8 cellular contexts compared by ENCODE assay signal in the genomic region with DNA sequence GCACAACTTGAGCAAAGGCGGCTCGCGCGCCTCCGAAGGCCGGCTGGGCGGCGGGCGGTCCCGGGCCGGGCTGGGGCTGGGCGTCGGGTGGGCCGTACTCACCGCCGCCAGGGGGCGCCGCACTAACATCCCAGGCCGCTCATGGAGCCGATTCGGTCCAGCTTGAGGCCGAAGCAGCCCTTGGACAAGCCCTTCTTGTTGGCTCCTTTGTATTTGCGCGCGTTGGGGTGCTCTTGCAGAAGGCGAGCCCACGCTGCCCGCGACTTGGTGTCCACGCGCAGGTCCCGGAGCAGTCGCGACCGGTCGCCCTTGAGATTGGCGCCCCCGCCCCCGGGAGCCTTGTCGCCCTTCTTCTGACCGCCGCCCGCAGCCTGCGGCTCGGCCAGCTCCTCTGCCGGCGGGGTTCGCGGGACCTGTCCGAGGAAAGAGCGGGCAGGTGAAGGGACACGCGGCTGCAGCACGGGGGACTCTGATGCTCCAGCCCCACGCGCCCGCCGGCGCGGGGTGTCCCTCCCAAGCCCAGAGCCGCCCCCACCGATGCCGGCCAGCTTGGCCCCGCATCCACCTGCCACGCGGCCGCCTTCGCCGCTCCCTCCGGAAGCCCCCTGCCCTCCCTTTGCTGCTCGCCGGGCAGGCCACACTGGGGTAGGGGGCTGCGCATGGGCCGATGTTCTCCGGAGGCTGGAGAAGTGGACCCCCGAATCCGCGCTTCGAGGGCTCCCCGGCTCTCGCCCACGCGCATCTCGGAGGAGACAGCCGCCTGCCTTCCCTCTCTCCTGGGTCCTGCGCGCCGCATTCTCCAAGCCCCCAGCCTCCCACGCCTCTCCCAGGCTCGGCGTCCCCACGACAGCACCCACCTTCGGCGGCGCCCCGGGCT. TPM values are rescaled to one million over a fixed set of nuclear protein-coding genes. Genes with fewer than 3 reads are reported as not detected.
DNase-seq lines count a peak whose midpoint lies in the region; ATAC-seq and TF ChIP-seq lines count a peak whose summit lies in the region.

No MANE protein-coding gene starts in this region.

- intact Hi-C loops in left cardiac atrium (cut with DNase I) (loop anchor here (1.0 to 5.0 kb wide), 4 partner anchors 216 to 402 kb away; no protein-coding TSS in a partner anchor), posterior cingulate gyrus (cut with DNase I) (loop anchor here (1.0 to 5.0 kb wide), 3 partner anchors 217 to 517 kb away; no protein-coding TSS in a partner anchor)

- DNase-seq in NCI-H2029 (lab: John Stamatoyannopoulos, UW) (peak; percentile 53), NCI-H2029 treated with DMSO at 0.1 percent for 48 hours (lab: John Stamatoyannopoulos, UW) (no peak), T-helper 1 cell (peak; percentile 40 to 60 (median 48)), amniotic epithelial cell (ENCODE audit: low read depth) (peak; percentile 80), left cardiac atrium (peak; percentile 88), posterior cingulate gyrus (peak; percentile 58 to 96 (median 78)), tibial nerve (ENCODE audit: low spot score in 2 of 2) (peak; percentile 64 to 81)

- TF ChIP-seq POLR2A in tibial nerve (IDR thresholded peaks at IDR 0.05), result no peak

- WGBS in tibial nerve, 2 donors, result 1% methylated on average over 17 to 53 of the region's 96 CpGs

- peaks cover 0 to 27% (median 17%) of the 10 kb centered on the region in 4 donors for H3K4me1 ChIP-seq in tibial nerve

- H3K27ac ChIP-seq in tibial nerve, result no peak overlapping the region

- H3K4me3 ChIP-seq in tibial nerve, result peak overlapping the region; percentile 13 to 45 (median 26)

- peak; percentile 70 for TF ChIP-seq CTCF in LNCAP (IDR thresholded peaks at IDR 0.05)
- peak; percentile 85 to 97 (median 91) for TF ChIP-seq CTCF in tibial nerve (IDR thresholded peaks at IDR 0.05)

- H3K9me3 ChIP-seq in tibial nerve, result no peaks in the 10 kb centered on the region

- peaks cover 0 to 74% of the 10 kb centered on the region in 2 donors for H3K27me3 ChIP-seq in tibial nerve

- H3K36me3 ChIP-seq in tibial nerve, result no peaks in the 10 kb centered on the region

- no peak for TF ChIP-seq EP300 in tibial nerve (IDR thresholded peaks at IDR 0.05)

- peak; percentile 92 to 95 for ATAC-seq in left cardiac atrium

RNA-seq across cellular contexts. Expression of gene NPPC, which starts 0.7 kb away (rescaled TPM):
- total RNA-seq in left cardiac atrium, result 1 to 10 TPM; 3.7 to 7.2 TPM
- not detected for total RNA-seq in tibial nerve

RNA-seq across cellular contexts. Expression of gene DIS3L2, which starts 36.0 kb away (rescaled TPM):
- total RNA-seq in left cardiac atrium (10 to 100 TPM; 17.6 to 18.6 TPM), tibial nerve (10 to 100 TPM; 52.8 to 74.9 (median 61.8) TPM)
